In the genomic region with DNA sequence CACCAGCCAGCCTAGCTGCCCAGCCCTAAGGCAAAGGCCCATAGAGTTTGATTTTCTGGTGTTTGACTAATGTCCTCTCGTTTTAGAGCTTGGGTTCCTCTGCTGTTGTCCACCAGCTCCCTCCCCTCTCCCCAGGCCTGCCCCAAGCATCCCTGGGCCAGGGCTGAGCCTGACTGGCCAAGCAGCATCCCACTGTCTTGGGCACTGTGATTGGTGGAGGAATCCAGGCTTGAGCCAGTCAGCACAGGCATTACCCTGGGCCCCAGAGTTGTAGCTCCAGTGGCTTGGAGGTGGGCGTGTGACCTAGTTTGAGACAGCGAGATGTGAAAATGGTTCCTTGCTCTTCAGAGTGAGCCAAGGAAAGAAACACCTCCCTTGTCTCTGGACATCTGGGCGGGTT, we compare ENCODE assay signal across 24 cellular contexts.
DNase-seq lines count a peak whose midpoint lies in the region; ATAC-seq lines count a peak whose summit lies in the region.
"Had no signal": no experiment of that assay in that cellular context is flagged by ENCODE, and none has a peak within 500 bp of the region (broad histone marks: within the 10 kb centered on the region; RNA-seq: fewer than 3 reads in every experiment).

No MANE protein-coding gene starts in this region.

- no peaks in the 10 kb centered on the region for H3K9me3 Mint-ChIP-seq in activated CD4-positive, alpha-beta memory T cell treated with anti-CD3 and anti-CD28 coated beads for 36 hours
- no peaks in the 10 kb centered on the region for H3K9me3 Mint-ChIP-seq in activated CD4-positive, alpha-beta memory T cell treated with anti-CD3 and anti-CD28 coated beads, Interleukin-2, amount 10 ng/mL, durations not matched to agents 7 days and 5 days
- H3K9me3 Mint-ChIP-seq in naive thymus-derived CD8-positive, alpha-beta T cell = no peaks in the 10 kb centered on the region
- H3K9me3 Mint-ChIP-seq: activated naive CD4-positive, alpha-beta T cell treated with anti-CD3 and anti-CD28 coated beads, Interleukin-2, amount 10 ng/mL, durations not matched to agents 7 days and 5 days; central memory CD8-positive, alpha-beta T cell; GM23338; mesothelial cell of epicardium; naive B cell had no signal

- intact Hi-C loops in activated CD4-positive, alpha-beta memory T cell treated with anti-CD3 and anti-CD28 coated beads for 36 hours (cut with micrococcal nuclease) = no loop called here

- CTCF ChIA-PET in activated CD4-positive, alpha-beta memory T cell treated with anti-CD3 and anti-CD28 coated beads for 36 hours (lab: Charles Lee) = interaction anchor here (1.2 kb wide), 1 partner anchor 15 kb away, joined by 3 read pairs; no protein-coding TSS in a partner anchor
- CTCF ChIA-PET in activated CD4-positive, alpha-beta memory T cell treated with anti-CD3 and anti-CD28 coated beads, Interleukin-2, amount 10 ng/mL, durations not matched to agents 7 days and 5 days (lab: Charles Lee) = interaction anchor here (0.7 to 3.9 kb wide), 6 partner anchors 13 to 334 kb away, joined by 3 to 21 read pairs (median 4); no protein-coding TSS in a partner anchor

- no peak for ATAC-seq in naive thymus-derived CD8-positive, alpha-beta T cell
- ATAC-seq in HG03520 (IDR thresholded peaks at IDR 0.05; ENCODE audit: unreplicated experiment) = no peak
- no peak for ATAC-seq in GM18520 (IDR thresholded peaks at IDR 0.05; ENCODE audit: unreplicated experiment)
- ATAC-seq in GM21825 (IDR thresholded peaks at IDR 0.05; ENCODE audit: unreplicated experiment) = no peak
- ATAC-seq: GM23338, K562 had no signal

- H3K4me1 Mint-ChIP-seq in activated CD4-positive, alpha-beta memory T cell treated with anti-CD3 and anti-CD28 coated beads for 36 hours (ENCODE audit: low read depth) = peaks cover 3% of the 10 kb centered on the region
- peaks cover 15% of the 10 kb centered on the region for H3K4me1 Mint-ChIP-seq in activated CD4-positive, alpha-beta memory T cell treated with anti-CD3 and anti-CD28 coated beads, Interleukin-2, amount 10 ng/mL, durations not matched to agents 7 days and 5 days
- H3K4me1 Mint-ChIP-seq in naive thymus-derived CD8-positive, alpha-beta T cell = peaks cover 13 to 34% (median 25%) of the 10 kb centered on the region in 4 donors
- H3K4me1 Mint-ChIP-seq: central memory CD8-positive, alpha-beta T cell; GM23338 had no signal

- no peak overlapping the region for H3K4me3 Mint-ChIP-seq in activated CD4-positive, alpha-beta memory T cell treated with anti-CD3 and anti-CD28 coated beads for 36 hours
- H3K4me3 Mint-ChIP-seq in activated CD4-positive, alpha-beta memory T cell treated with anti-CD3 and anti-CD28 coated beads, Interleukin-2, amount 10 ng/mL, durations not matched to agents 7 days and 5 days = no peak overlapping the region
- H3K4me3 Mint-ChIP-seq in naive thymus-derived CD8-positive, alpha-beta T cell = no peak overlapping the region
- H3K4me3 Mint-ChIP-seq: activated naive CD4-positive, alpha-beta T cell treated with anti-CD3 and anti-CD28 coated beads, Interleukin-2, amount 10 ng/mL, durations not matched to agents 7 days and 5 days; central memory CD8-positive, alpha-beta T cell; GM23338; mesothelial cell of epicardium; naive B cell had no signal

- peak; percentile 34 for DNase-seq in activated CD4-positive, alpha-beta memory T cell treated with anti-CD3 and anti-CD28 coated beads for 36 hours
- no peak for DNase-seq in activated CD4-positive, alpha-beta memory T cell treated with anti-CD3 and anti-CD28 coated beads, Interleukin-2, amount 10 ng/mL, durations not matched to agents 7 days and 5 days
- DNase-seq in SK-MEL-5 (ENCODE audit: low read depth, low spot score) (peak; percentile 10), Ammon's horn (ENCODE audit: low spot score) (no peak)
- DNase-seq in naive thymus-derived CD8-positive, alpha-beta T cell = no peak
- DNase-seq: activated CD4-positive, alpha-beta T cell treated with anti-CD3 and anti-CD28 coated beads for 4 hours; activated naive CD4-positive, alpha-beta T cell treated with anti-CD3 and anti-CD28 coated beads, Interleukin-2, amount 10 ng/mL, durations not matched to agents 7 days and 5 days; adrenal gland; COR-L47; naive B cell; NCI-H1092; NCI-H1694; NCI-H446 treated with DMSO at 0.1 percent for 48 hours; NCI-H82; stimulated activated CD4-positive, alpha-beta T cell treated with anti-CD3 and anti-CD28 coated beads, Interleukin-4, amount 100 ng/mL, for 1 hour; T1000; trophoblast cell had no signal

- H3K27ac Mint-ChIP-seq in activated CD4-positive, alpha-beta memory T cell treated with anti-CD3 and anti-CD28 coated beads for 36 hours = no peak overlapping the region
- no peak overlapping the region for H3K27ac Mint-ChIP-seq in activated CD4-positive, alpha-beta memory T cell treated with anti-CD3 and anti-CD28 coated beads, Interleukin-2, amount 10 ng/mL, durations not matched to agents 7 days and 5 days
- H3K27ac Mint-ChIP-seq in naive thymus-derived CD8-positive, alpha-beta T cell = peak overlapping the region; percentile 4 to 80 (median 67)
- H3K27ac Mint-ChIP-seq: activated naive CD4-positive, alpha-beta T cell treated with anti-CD3 and anti-CD28 coated beads, Interleukin-2, amount 10 ng/mL, durations not matched to agents 7 days and 5 days; GM23338; mesothelial cell of epicardium had no signal

- in situ Hi-C loops in SK-MEL-5 (cut with HindIII; ENCODE audit: low pct_unique_long_range_greater_than_20kb, low sequenced_read_pairs) = no loop called here

- H3K27me3 Mint-ChIP-seq in activated CD4-positive, alpha-beta memory T cell treated with anti-CD3 and anti-CD28 coated beads for 36 hours = no peaks in the 10 kb centered on the region
- no peaks in the 10 kb centered on the region for H3K27me3 Mint-ChIP-seq in activated CD4-positive, alpha-beta memory T cell treated with anti-CD3 and anti-CD28 coated beads, Interleukin-2, amount 10 ng/mL, durations not matched to agents 7 days and 5 days
- no peaks in the 10 kb centered on the region for H3K27me3 Mint-ChIP-seq in naive thymus-derived CD8-positive, alpha-beta T cell
- H3K27me3 Mint-ChIP-seq: central memory CD8-positive, alpha-beta T cell; naive B cell had no signal

- H3K36me3 Mint-ChIP-seq in activated CD4-positive, alpha-beta memory T cell treated with anti-CD3 and anti-CD28 coated beads for 36 hours = no peaks in the 10 kb centered on the region
- no peaks in the 10 kb centered on the region for H3K36me3 Mint-ChIP-seq in activated CD4-positive, alpha-beta memory T cell treated with anti-CD3 and anti-CD28 coated beads, Interleukin-2, amount 10 ng/mL, durations not matched to agents 7 days and 5 days (ENCODE audit: low read depth)
- no peaks in the 10 kb centered on the region for H3K36me3 Mint-ChIP-seq in naive thymus-derived CD8-positive, alpha-beta T cell
- H3K36me3 Mint-ChIP-seq: activated naive CD4-positive, alpha-beta T cell treated with anti-CD3 and anti-CD28 coated beads, Interleukin-2, amount 10 ng/mL, durations not matched to agents 7 days and 5 days; mesothelial cell of epicardium; naive B cell had no signal

- POLR2A ChIA-PET in activated CD4-positive, alpha-beta memory T cell treated with anti-CD3 and anti-CD28 coated beads for 36 hours (lab: Charles Lee) = no interaction called here
- POLR2A ChIA-PET in activated CD4-positive, alpha-beta memory T cell treated with anti-CD3 and anti-CD28 coated beads, Interleukin-2, amount 10 ng/mL, durations not matched to agents 7 days and 5 days (lab: Charles Lee) = no interaction called here
- POLR2A ChIA-PET in naive thymus-derived CD8-positive, alpha-beta T cell (lab: Charles Lee) = interaction anchor here (1.1 to 2.0 kb wide), 9 partner anchors 8 to 294 kb away, joined by 3 to 10 read pairs (median 4); a partner anchor contains a TSS

Comparison
In these comparisons a context has a peak if more than half of its experiments do, and no peak if none do; other contexts are left out.
1. DNase-seq: peak in activated CD4-positive, alpha-beta memory T cell treated with anti-CD3 and anti-CD28 coated beads for 36 hours (single experiment) and SK-MEL-5 (single experiment); none in activated CD4-positive, alpha-beta memory T cell treated with anti-CD3 and anti-CD28 coated beads, Interleukin-2, amount 10 ng/mL, durations not matched to agents 7 days and 5 days (single experiment), naive thymus-derived CD8-positive, alpha-beta T cell (0 of 10) and Ammon's horn (single experiment).
2. H3K27ac Mint-ChIP-seq: peak in naive thymus-derived CD8-positive, alpha-beta T cell (10 of 10); none in activated CD4-positive, alpha-beta memory T cell treated with anti-CD3 and anti-CD28 coated beads for 36 hours (single experiment) and activated CD4-positive, alpha-beta memory T cell treated with anti-CD3 and anti-CD28 coated beads, Interleukin-2, amount 10 ng/mL, durations not matched to agents 7 days and 5 days (single experiment).